In genomic region chr18:70377317-70377799, GRCh38 we compare ENCODE assay signal across 1 cellular context.
TF ChIP-seq lines count a peak whose summit lies in the region.

No MANE protein-coding gene starts in this region.

TF ChIP-seq in HepG2, 621 proteins besides CTCF, POLR2A, EP300 and RAD21 (continued from another document and continues in another):
- TF ChIP-seq PRDM15 (CRISPR knock-in tag; IDR thresholded peaks at IDR 0.05) (no peak), NFE2 (CRISPR knock-in tag; IDR thresholded peaks at IDR 0.05) (no peak), ZBTB33 (CRISPR knock-in tag; IDR thresholded peaks at IDR 0.05) (no peak), ZNF691 (CRISPR knock-in tag; IDR thresholded peaks at IDR 0.05; ENCODE audit: borderline replicate concordance, low read depth) (no peak), CREBL2 (CRISPR knock-in tag; IDR thresholded peaks at IDR 0.05; ENCODE audit: borderline replicate concordance) (no peak), ZNF382 (CRISPR knock-in tag; IDR thresholded peaks at IDR 0.05; ENCODE audit: borderline replicate concordance) (no peak), E2F1 (CRISPR knock-in tag; IDR thresholded peaks at IDR 0.05) (no peak), POLR2G (IDR thresholded peaks at IDR 0.05; ENCODE audit: low read depth, low read length) (peak; percentile 75), SOX5 (CRISPR knock-in tag; IDR thresholded peaks at IDR 0.05; ENCODE audit: borderline replicate concordance) (peak; percentile 21; the same call in 1 of the 2 replicates), GTF3A (CRISPR knock-in tag; conservative IDR thresholded peaks at IDR 0.05) (no peak), HOMEZ (CRISPR knock-in tag; IDR thresholded peaks at IDR 0.05; ENCODE audit: low read depth) (no peak), REL (CRISPR knock-in tag; conservative IDR thresholded peaks at IDR 0.05) (no peak), ZNF451 (CRISPR knock-in tag; IDR thresholded peaks at IDR 0.05) (no peak), ZNF670 (CRISPR knock-in tag; IDR thresholded peaks at IDR 0.05; ENCODE audit: borderline replicate concordance) (no peak), CAMTA2 (CRISPR knock-in tag; IDR thresholded peaks at IDR 0.05; ENCODE audit: borderline replicate concordance) (no peak), ZNF761 (CRISPR knock-in tag; conservative IDR thresholded peaks at IDR 0.05) (peak; percentile 80; the same call in 1 of the 2 replicates), MXI1 (IDR thresholded peaks at IDR 0.05; ENCODE audit: borderline replicate concordance, low read depth, low read length) (peak; percentile 41; the same call in 1 of the 3 replicates), ZNF317 (CRISPR knock-in tag; IDR thresholded peaks at IDR 0.05) (no peak), ZNF672 (CRISPR knock-in tag; IDR thresholded peaks at IDR 0.05) (no peak), FOXO1 (CRISPR knock-in tag; IDR thresholded peaks at IDR 0.05) (peak; percentile 84), ZNF329 (CRISPR knock-in tag; IDR thresholded peaks at IDR 0.05; ENCODE audit: low read depth) (no peak), KAT8 (CRISPR knock-in tag; IDR thresholded peaks at IDR 0.05) (no peak), SOX6 (IDR thresholded peaks at IDR 0.05) (no peak), SOX6 (CRISPR knock-in tag; IDR thresholded peaks at IDR 0.05) (peak; percentile 34), ZNF781 (CRISPR knock-in tag; IDR thresholded peaks at IDR 0.05; ENCODE audit: borderline replicate concordance, not compliant biosample characterization) (no peak), JARID2 (CRISPR knock-in tag; IDR thresholded peaks at IDR 0.05; ENCODE audit: insufficient replicate concordance) (peak; percentile 30), HMGA1 (CRISPR knock-in tag; conservative IDR thresholded peaks at IDR 0.05) (no peak), RBFOX2 (IDR thresholded peaks at IDR 0.05; ENCODE audit: low read depth, low read length) (no peak), TFDP1 (CRISPR knock-in tag; IDR thresholded peaks at IDR 0.05; ENCODE audit: borderline replicate concordance) (peak; percentile 59; the same call in 1 of the 2 replicates), HHEX (CRISPR knock-in tag; IDR thresholded peaks at IDR 0.05) (no peak), CSRNP1 (CRISPR knock-in tag; IDR thresholded peaks at IDR 0.05) (no peak), CEBPG (CRISPR knock-in tag; IDR thresholded peaks at IDR 0.05) (peak; percentile 53), ZFP90 (CRISPR knock-in tag; IDR thresholded peaks at IDR 0.05; ENCODE audit: borderline replicate concordance) (no peak)
- TF ChIP-seq, protein P1, sequence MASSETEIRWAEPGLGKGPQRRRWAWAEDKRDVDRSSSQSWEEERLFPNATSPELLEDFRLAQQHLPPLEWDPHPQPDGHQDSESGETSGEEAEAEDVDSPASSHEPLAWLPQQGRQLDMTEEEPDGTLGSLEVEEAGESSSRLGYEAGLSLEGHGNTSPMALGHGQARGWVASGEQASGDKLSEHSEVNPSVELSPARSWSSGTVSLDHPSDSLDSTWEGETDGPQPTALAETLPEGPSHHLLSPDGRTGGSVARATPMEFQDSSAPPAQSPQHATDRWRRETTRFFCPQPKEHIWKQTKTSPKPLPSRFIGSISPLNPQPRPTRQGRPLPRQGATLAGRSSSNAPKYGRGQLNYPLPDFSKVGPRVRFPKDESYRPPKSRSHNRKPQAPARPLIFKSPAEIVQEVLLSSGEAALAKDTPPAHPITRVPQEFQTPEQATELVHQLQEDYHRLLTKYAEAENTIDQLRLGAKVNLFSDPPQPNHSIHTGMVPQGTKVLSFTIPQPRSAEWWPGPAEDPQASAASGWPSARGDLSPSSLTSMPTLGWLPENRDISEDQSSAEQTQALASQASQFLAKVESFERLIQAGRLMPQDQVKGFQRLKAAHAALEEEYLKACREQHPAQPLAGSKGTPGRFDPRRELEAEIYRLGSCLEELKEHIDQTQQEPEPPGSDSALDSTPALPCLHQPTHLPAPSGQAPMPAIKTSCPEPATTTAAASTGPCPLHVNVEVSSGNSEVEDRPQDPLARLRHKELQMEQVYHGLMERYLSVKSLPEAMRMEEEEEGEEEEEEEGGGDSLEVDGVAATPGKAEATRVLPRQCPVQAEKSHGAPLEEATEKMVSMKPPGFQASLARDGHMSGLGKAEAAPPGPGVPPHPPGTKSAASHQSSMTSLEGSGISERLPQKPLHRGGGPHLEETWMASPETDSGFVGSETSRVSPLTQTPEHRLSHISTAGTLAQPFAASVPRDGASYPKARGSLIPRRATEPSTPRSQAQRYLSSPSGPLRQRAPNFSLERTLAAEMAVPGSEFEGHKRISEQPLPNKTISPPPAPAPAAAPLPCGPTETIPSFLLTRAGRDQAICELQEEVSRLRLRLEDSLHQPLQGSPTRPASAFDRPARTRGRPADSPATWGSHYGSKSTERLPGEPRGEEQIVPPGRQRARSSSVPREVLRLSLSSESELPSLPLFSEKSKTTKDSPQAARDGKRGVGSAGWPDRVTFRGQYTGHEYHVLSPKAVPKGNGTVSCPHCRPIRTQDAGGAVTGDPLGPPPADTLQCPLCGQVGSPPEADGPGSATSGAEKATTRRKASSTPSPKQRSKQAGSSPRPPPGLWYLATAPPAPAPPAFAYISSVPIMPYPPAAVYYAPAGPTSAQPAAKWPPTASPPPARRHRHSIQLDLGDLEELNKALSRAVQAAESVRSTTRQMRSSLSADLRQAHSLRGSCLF (CRISPR knock-in tag; IDR thresholded peaks at IDR 0.05; ENCODE audit: borderline replicate concordance): no peak
- TF ChIP-seq, protein P2, sequence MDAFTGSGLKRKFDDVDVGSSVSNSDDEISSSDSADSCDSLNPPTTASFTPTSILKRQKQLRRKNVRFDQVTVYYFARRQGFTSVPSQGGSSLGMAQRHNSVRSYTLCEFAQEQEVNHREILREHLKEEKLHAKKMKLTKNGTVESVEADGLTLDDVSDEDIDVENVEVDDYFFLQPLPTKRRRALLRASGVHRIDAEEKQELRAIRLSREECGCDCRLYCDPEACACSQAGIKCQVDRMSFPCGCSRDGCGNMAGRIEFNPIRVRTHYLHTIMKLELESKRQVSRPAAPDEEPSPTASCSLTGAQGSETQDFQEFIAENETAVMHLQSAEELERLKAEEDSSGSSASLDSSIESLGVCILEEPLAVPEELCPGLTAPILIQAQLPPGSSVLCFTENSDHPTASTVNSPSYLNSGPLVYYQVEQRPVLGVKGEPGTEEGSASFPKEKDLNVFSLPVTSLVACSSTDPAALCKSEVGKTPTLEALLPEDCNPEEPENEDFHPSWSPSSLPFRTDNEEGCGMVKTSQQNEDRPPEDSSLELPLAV (CRISPR knock-in tag; conservative IDR thresholded peaks at IDR 0.05; ENCODE audit: low read depth): no peak
- TF ChIP-seq, protein P3, sequence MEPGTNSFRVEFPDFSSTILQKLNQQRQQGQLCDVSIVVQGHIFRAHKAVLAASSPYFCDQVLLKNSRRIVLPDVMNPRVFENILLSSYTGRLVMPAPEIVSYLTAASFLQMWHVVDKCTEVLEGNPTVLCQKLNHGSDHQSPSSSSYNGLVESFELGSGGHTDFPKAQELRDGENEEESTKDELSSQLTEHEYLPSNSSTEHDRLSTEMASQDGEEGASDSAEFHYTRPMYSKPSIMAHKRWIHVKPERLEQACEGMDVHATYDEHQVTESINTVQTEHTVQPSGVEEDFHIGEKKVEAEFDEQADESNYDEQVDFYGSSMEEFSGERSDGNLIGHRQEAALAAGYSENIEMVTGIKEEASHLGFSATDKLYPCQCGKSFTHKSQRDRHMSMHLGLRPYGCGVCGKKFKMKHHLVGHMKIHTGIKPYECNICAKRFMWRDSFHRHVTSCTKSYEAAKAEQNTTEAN (CRISPR knock-in tag; conservative IDR thresholded peaks at IDR 0.05): no peak; the same call in 1 of the 2 replicates
- TF ChIP-seq, protein P4, sequence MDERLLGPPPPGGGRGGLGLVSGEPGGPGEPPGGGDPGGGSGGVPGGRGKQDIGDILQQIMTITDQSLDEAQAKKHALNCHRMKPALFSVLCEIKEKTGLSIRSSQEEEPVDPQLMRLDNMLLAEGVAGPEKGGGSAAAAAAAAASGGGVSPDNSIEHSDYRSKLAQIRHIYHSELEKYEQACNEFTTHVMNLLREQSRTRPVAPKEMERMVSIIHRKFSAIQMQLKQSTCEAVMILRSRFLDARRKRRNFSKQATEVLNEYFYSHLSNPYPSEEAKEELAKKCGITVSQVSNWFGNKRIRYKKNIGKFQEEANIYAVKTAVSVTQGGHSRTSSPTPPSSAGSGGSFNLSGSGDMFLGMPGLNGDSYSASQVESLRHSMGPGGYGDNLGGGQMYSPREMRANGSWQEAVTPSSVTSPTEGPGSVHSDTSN (CRISPR knock-in tag; IDR thresholded peaks at IDR 0.05): no peak
